ENCODE assay signal across 8 cellular contexts in the genomic region with DNA sequence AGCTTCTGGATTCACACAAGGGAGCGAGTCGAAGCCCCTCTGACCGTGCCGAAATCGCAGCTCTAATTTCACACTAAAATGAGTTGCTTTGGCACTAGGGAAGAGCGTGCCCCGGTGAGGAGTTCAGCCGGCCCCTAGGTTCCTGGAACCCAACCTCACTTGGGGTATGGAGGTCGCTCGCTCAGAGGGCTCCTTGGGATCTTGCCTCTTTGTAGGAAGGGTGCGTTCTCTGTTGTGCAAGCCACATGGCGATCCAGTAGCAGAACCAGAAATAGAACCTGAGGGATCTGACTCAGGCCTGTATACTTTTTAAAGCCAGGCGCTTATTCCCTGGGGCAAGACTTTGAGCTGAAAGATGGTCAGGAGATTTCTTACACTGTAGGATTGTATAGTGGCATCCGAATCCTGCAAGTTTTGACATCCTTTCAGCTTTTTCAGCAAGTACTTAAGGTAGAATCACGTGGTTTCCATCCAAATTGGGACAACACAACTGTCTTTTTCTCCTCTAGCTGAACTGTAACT. TPM values are rescaled to one million over a fixed set of nuclear protein-coding genes. Genes with fewer than 3 reads are reported as not detected.
DNase-seq lines count a peak whose midpoint lies in the region; ATAC-seq, FAIRE-seq and TF ChIP-seq lines count a peak whose summit lies in the region.

No MANE protein-coding gene starts in this region.

- no peaks in the 10 kb centered on the region for H3K79me2 ChIP-seq in KMS-11 (ENCODE audit: insufficient read depth, low read depth)

- no peak for ATAC-seq in GM19455 (IDR thresholded peaks at IDR 0.05; ENCODE audit: unreplicated experiment)
- no peak for ATAC-seq in HG02840 (IDR thresholded peaks at IDR 0.05; ENCODE audit: low FRiP score, unreplicated experiment)

- no peak for FAIRE-seq in bronchial epithelial cell (lab: Jason Lieb, UNC)

- DNase-seq in AG10803 (ENCODE audit: low read depth) = no peak
- DNase-seq in bronchial epithelial cell (ENCODE audit: low read depth) = no peak
- DNase-seq in NCI-H1092 treated with DMSO at 0.1 percent for 48 hours (lab: John Stamatoyannopoulos, UW) = no peak
- no peak for DNase-seq in GM19238 (ENCODE audit: insufficient read length, low spot score)

- H3K27me3 ChIP-seq in KMS-11 (ENCODE audit: insufficient read depth, low read depth) (no peaks in the 10 kb centered on the region), bronchial epithelial cell (ENCODE audit: control insufficient read depth, insufficient read depth, low read length) (no peaks in the 10 kb centered on the region), mononuclear cell (ENCODE audit: insufficient read depth, low read length) (no peaks in the 10 kb centered on the region)

- peak overlapping the region; percentile 54 for H3K4me2 ChIP-seq in KMS-11

- no peaks in the 10 kb centered on the region for H3K9me3 ChIP-seq in mononuclear cell (ENCODE audit: low read depth, low read length)

- no peak overlapping the region for H3K27ac ChIP-seq in KMS-11

- H3K4me1 ChIP-seq in KMS-11 (ENCODE audit: low read depth, poor library complexity, severe bottlenecking) (peaks cover 8% of the 10 kb centered on the region), mononuclear cell (ENCODE audit: insufficient read depth, low read length) (peaks cover 21% of the 10 kb centered on the region)

- H3K4me3 ChIP-seq in AG10803 (ENCODE audit: low read length) = peak overlapping the region; percentile 76
- H3K4me3 ChIP-seq in KMS-11 (IDR thresholded peaks at IDR 0.05; ENCODE audit: insufficient read depth, low read depth, low read length) = no peak overlapping the region
- H3K4me3 ChIP-seq in bronchial epithelial cell (ENCODE audit: low read depth, low read length) = peak overlapping the region; percentile 91
- peak overlapping the region; percentile 78 for H3K4me3 ChIP-seq in mononuclear cell (ENCODE audit: low read length)

- no peaks in the 10 kb centered on the region for H4K20me1 ChIP-seq in KMS-11 (ENCODE audit: insufficient read depth)

- H3K9ac ChIP-seq in KMS-11 = peak overlapping the region; percentile 61; the same call in 1 of the 2 replicates

- TF ChIP-seq CTCF in AG10803 (conservative IDR thresholded peaks at IDR 0.05; ENCODE audit: low read length) = no peak
- no peak for TF ChIP-seq CTCF in KMS-11 (conservative IDR thresholded peaks at IDR 0.05; ENCODE audit: low read depth, low read length)
- TF ChIP-seq CTCF in bronchial epithelial cell (IDR thresholded peaks at IDR 0.05; ENCODE audit: insufficient read depth, low read length, severe bottlenecking) = no peak

- H3K36me3 ChIP-seq in KMS-11 (ENCODE audit: insufficient read depth) = no peaks in the 10 kb centered on the region
- H3K36me3 ChIP-seq in bronchial epithelial cell (ENCODE audit: control insufficient read depth, insufficient read depth, low read length) = no peaks in the 10 kb centered on the region

- peak overlapping the region; percentile 97 for H2AFZ ChIP-seq in KMS-11 (ENCODE audit: low read depth)

RNA-seq across cellular contexts. Expression of a gene that starts 0.9 kb away (rescaled TPM):
- total RNA-seq in bronchial epithelial cell (8.7 and 12.2 TPM in 2 replicates), mononuclear cell (18.4 TPM)
